Comparison of ENCODE assay signal across 9 cellular contexts in genomic region chr2:97045878-97046277, GRCh38. TPM values are rescaled to one million over a fixed set of nuclear protein-coding genes. Genes with fewer than 3 reads are reported as not detected.
"Had no signal": no experiment of that assay in that cellular context is flagged by ENCODE, and none has a peak within 500 bp of the region (broad histone marks: within the 10 kb centered on the region; RNA-seq: fewer than 3 reads in every experiment).

No MANE protein-coding gene starts in this region.

RNA-seq across cellular contexts. Expression of gene FAM178B, which starts 59.5 kb away (rescaled TPM):
- total RNA-seq: dermis blood vessel endothelial cell, endothelial cell of umbilical vein, epithelial cell of proximal tubule, fibroblast of lung, foreskin keratinocyte, lung microvascular endothelial cell, osteocyte, right atrium auricular region, thoracic aorta had no signal
- polyA plus RNA-seq: endothelial cell of umbilical vein, fibroblast of lung, foreskin keratinocyte had no signal
